20 cellular contexts compared by ENCODE assay signal in the genomic region with DNA sequence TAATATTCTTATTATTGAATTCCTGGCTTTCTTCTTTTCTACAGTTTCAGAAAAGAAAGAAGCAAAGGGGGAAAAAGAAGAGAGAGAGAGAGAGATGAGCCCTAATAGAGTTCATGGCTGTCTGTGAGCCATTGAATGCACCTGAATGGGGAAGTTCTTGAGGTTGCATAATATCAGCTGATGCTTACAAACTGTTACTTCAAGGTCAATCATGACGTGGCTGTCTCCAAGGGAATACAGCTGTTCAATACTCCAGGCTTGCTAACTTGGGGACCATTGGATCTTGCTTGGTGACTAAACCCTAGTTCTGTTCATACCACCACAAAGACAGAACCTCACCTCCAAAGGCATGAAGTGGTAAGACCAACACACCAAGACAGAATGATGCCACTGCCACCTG.
"Had no signal": no experiment of that assay in that cellular context is flagged by ENCODE, and none has a peak within 500 bp of the region (broad histone marks: within the 10 kb centered on the region; RNA-seq: fewer than 3 reads in every experiment).

No MANE protein-coding gene starts in this region.

- H3K4me1 Mint-ChIP-seq: central memory CD8-positive, alpha-beta T cell; naive B cell; stimulated activated effector memory CD8-positive, alpha-beta T cell treated with anti-CD3 and anti-CD28 coated beads, Interleukin-12 subunit alpha, Interleukin-12 subunit beta, amount 100 ng/mL, for 72 hours had no signal

- H3K4me3 Mint-ChIP-seq: activated CD4-positive, alpha-beta T cell treated with anti-CD3 and anti-CD28 coated beads, Interleukin-2, amount 10 ng/mL, durations not matched to agents 7 days and 5 days; activated naive CD4-positive, alpha-beta T cell treated with anti-CD3 and anti-CD28 coated beads, Interleukin-2, amount 10 ng/mL, durations not matched to agents 7 days and 5 days; central memory CD8-positive, alpha-beta T cell; naive B cell; stimulated activated effector memory CD8-positive, alpha-beta T cell treated with anti-CD3 and anti-CD28 coated beads, Interleukin-12 subunit alpha, Interleukin-12 subunit beta, amount 100 ng/mL, for 72 hours had no signal

- H3K27ac ChIP-seq: adrenal gland, neutrophil, right atrium auricular region, transverse colon had no signal

- H3K36me3 Mint-ChIP-seq: activated naive CD4-positive, alpha-beta T cell treated with anti-CD3 and anti-CD28 coated beads, Interleukin-2, amount 10 ng/mL, durations not matched to agents 7 days and 5 days; naive B cell; stimulated activated effector memory CD8-positive, alpha-beta T cell treated with anti-CD3 and anti-CD28 coated beads, Interleukin-12 subunit alpha, Interleukin-12 subunit beta, amount 100 ng/mL, for 72 hours had no signal

- H3K27me3 Mint-ChIP-seq: activated naive CD4-positive, alpha-beta T cell treated with anti-CD3 and anti-CD28 coated beads, Interleukin-2, amount 10 ng/mL, durations not matched to agents 7 days and 5 days had no signal

- H3K4me3 ChIP-seq: adrenal gland, lung, right atrium auricular region, smooth muscle cell, transverse colon had no signal

- H3K4me1 ChIP-seq: adrenal gland, right atrium auricular region, transverse colon had no signal

- H3K27ac Mint-ChIP-seq: activated CD4-positive, alpha-beta T cell treated with anti-CD3 and anti-CD28 coated beads, Interleukin-2, amount 10 ng/mL, durations not matched to agents 7 days and 5 days; activated naive CD4-positive, alpha-beta T cell treated with anti-CD3 and anti-CD28 coated beads, Interleukin-2, amount 10 ng/mL, durations not matched to agents 7 days and 5 days; activated T-helper 2 cell treated with anti-CD3 and anti-CD28 coated beads, Interferon-gamma antibody, Interleukin-2, Interleukin-4, amounts not matched to agents 10 μg/mL and 5 μg/mL and 100 μg/mL, durations not matched to agents 14 hours and 24 hours and 36 hours; naive B cell; stimulated activated effector memory CD8-positive, alpha-beta T cell treated with anti-CD3 and anti-CD28 coated beads, Interleukin-12 subunit alpha, Interleukin-12 subunit beta, amount 100 ng/mL, for 72 hours had no signal

- H3K4me2 ChIP-seq: smooth muscle cell had no signal

- H3K9me3 Mint-ChIP-seq: activated naive CD4-positive, alpha-beta T cell treated with anti-CD3 and anti-CD28 coated beads, Interleukin-2, amount 10 ng/mL, durations not matched to agents 7 days and 5 days; activated T-helper 2 cell treated with anti-CD3 and anti-CD28 coated beads, Interferon-gamma antibody, Interleukin-2, Interleukin-4, amounts not matched to agents 10 μg/mL and 5 μg/mL and 100 μg/mL, durations not matched to agents 14 hours and 24 hours and 36 hours; central memory CD8-positive, alpha-beta T cell; stimulated activated effector memory CD8-positive, alpha-beta T cell treated with anti-CD3 and anti-CD28 coated beads, Interleukin-12 subunit alpha, Interleukin-12 subunit beta, amount 100 ng/mL, for 72 hours had no signal

- FAIRE-seq: TTC549 had no signal

- H3K9me3 ChIP-seq: adrenal gland, neutrophil, right atrium auricular region, transverse colon had no signal

- DNase-seq: activated CD4-positive, alpha-beta T cell treated with anti-CD3 and anti-CD28 coated beads, Interleukin-2, amount 10 ng/mL, durations not matched to agents 7 days and 5 days; activated CD4-positive, CD25-positive, alpha-beta regulatory T cell; activated naive CD4-positive, alpha-beta T cell treated with anti-CD3 and anti-CD28 coated beads, Interleukin-2, amount 10 ng/mL, durations not matched to agents 7 days and 5 days; activated T-cell treated with anti-CD3 and anti-CD28 coated beads for 4 hours; adrenal gland; dermis blood vessel endothelial cell; erythroblast; hypothalamus; left cardiac atrium; naive B cell; substantia nigra; transverse colon had no signal

- H3K27me3 ChIP-seq: adrenal gland, neutrophil, right atrium auricular region, transverse colon had no signal

- ATAC-seq: left cardiac atrium; stimulated activated effector memory CD8-positive, alpha-beta T cell treated with anti-CD3 and anti-CD28 coated beads, Interleukin-12 subunit alpha, Interleukin-12 subunit beta, amount 100 ng/mL, for 72 hours had no signal

- H3K36me3 ChIP-seq: adrenal gland, neutrophil, right atrium auricular region, transverse colon had no signal
